Comparison of ENCODE assay signal across 8 cellular contexts in the genomic region with DNA sequence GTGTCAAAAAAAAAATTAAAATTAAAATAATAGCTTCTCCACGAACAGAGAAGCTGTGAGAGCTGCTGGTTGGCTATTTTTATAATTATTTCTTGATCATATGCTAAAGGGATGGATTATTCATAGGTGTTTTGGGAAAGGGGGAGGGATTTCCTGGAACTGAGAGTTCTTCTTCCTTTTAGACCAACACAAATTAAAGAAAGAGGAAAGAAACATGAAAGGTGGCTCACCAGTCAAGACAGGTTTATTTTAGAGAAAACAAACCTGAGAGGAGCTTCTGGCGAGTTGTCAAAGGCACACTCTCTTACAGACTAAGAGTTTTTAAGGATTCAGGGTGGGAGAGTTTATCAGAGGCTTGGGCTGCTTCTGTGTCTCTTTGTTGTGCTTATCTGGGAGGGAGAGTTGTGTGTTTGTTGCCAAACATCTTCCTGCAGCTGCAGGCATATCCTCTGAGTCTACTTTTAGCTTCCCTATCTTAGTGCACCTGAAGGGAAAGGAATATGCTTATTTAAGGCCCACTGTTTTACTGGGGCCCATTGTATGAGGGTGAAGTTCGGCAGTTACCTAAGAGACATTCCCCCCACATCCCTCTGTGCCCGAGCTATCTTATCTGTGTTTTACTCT. TPM values are rescaled to one million over a fixed set of nuclear protein-coding genes. Genes with fewer than 3 reads are reported as not detected.
A peak's percentile ranks its signal among the peaks of the same experiment; 100 is the strongest.
DNase-seq lines count a peak whose midpoint lies in the region; ATAC-seq lines count a peak whose summit lies in the region.
"Not testable (repeated sequence)": the region's sequence is repeated elsewhere in the genome, so short reads cannot be mapped to it uniquely, and the experiment has no call there.

No MANE protein-coding gene starts in this region.

- H3K36me3 ChIP-seq in BLaER1; effector memory CD4-positive, alpha-beta T cell (ENCODE audit: control insufficient read depth, insufficient read depth, low read length): not testable (repeated sequence)

- not testable (repeated sequence) for H4K20me1 ChIP-seq in BLaER1

- not testable (repeated sequence) for H3K27me3 Mint-ChIP-seq in T-cell; activated CD4-positive, alpha-beta T cell treated with anti-CD3 and anti-CD28 coated beads, Interleukin-2, amount 10 ng/mL, durations not matched to agents 24 days and 14 days; activated T-cell treated with anti-CD3 and anti-CD28 coated beads, Interleukin-2, amount 50 U/mL, for 4 hours (ENCODE audit: low read depth); naive thymus-derived CD8-positive, alpha-beta T cell

- H3K9ac ChIP-seq in BLaER1, result 0 out of 2 replicates have a peak overlapping the region, but pooled peaks have one; percentile 29

- not testable (repeated sequence) for H3K9me3 Mint-ChIP-seq in T-cell; activated CD4-positive, alpha-beta T cell treated with anti-CD3 and anti-CD28 coated beads, Interleukin-2, amount 10 ng/mL, durations not matched to agents 24 days and 14 days; activated T-cell treated with anti-CD3 and anti-CD28 coated beads, Interleukin-2, amount 50 U/mL, for 4 hours; activated naive CD4-positive, alpha-beta T cell treated with anti-CD3 and anti-CD28 coated beads, Interleukin-2, amount 50 U/mL, for 72 hours; naive thymus-derived CD8-positive, alpha-beta T cell

- peak overlapping the region; percentile 64 to 87 for H3K27ac Mint-ChIP-seq in T-cell
- peak overlapping the region; percentile 83 for H3K27ac Mint-ChIP-seq in activated CD4-positive, alpha-beta T cell treated with anti-CD3 and anti-CD28 coated beads, Interleukin-2, amount 10 ng/mL, durations not matched to agents 24 days and 14 days
- H3K27ac Mint-ChIP-seq in activated naive CD4-positive, alpha-beta T cell treated with anti-CD3 and anti-CD28 coated beads, Interleukin-2, amount 50 U/mL, for 72 hours, result peak overlapping the region; percentile 81 to 88
- H3K27ac Mint-ChIP-seq in naive thymus-derived CD8-positive, alpha-beta T cell, result peak overlapping the region in 9 of 10 donors; percentile 24 to 90 (median 53)

- H3K9me3 ChIP-seq in BLaER1; effector memory CD4-positive, alpha-beta T cell (ENCODE audit: control insufficient read depth, low read length): not testable (repeated sequence)

- ATAC-seq in T-cell (replicated peaks in 1 of 4), result peak in 1 of 4 experiments; percentile 34
- not testable (repeated sequence) for ATAC-seq in activated T-cell treated with anti-CD3 and anti-CD28 coated beads, Interleukin-2, amount 50 U/mL, for 4 hours; activated naive CD4-positive, alpha-beta T cell treated with anti-CD3 and anti-CD28 coated beads, Interleukin-2, amount 50 U/mL, for 72 hours; naive thymus-derived CD8-positive, alpha-beta T cell

- H3K4me3 ChIP-seq in BLaER1; effector memory CD4-positive, alpha-beta T cell (ENCODE audit: insufficient read depth, low read depth, low read length, poor library complexity, severe bottlenecking): not testable (repeated sequence)

- intact Hi-C loops in activated CD4-positive, alpha-beta T cell treated with anti-CD3 and anti-CD28 coated beads, Interleukin-2, amount 10 ng/mL, durations not matched to agents 24 days and 14 days (cut with micrococcal nuclease), result not testable (repeated sequence)

- peaks cover 16% of the 10 kb centered on the region for H3K4me1 ChIP-seq in BLaER1
- H3K4me1 ChIP-seq in effector memory CD4-positive, alpha-beta T cell (ENCODE audit: control insufficient read depth, insufficient read depth, low read length, poor library complexity, severe bottlenecking), result peaks cover 10% of the 10 kb centered on the region

- H3K4me1 Mint-ChIP-seq in T-cell, result peaks cover 25 to 41% (median 30%) of the 10 kb centered on the region in 3 donors
- peaks cover 35% of the 10 kb centered on the region for H3K4me1 Mint-ChIP-seq in activated CD4-positive, alpha-beta T cell treated with anti-CD3 and anti-CD28 coated beads, Interleukin-2, amount 10 ng/mL, durations not matched to agents 24 days and 14 days
- peaks cover 39% of the 10 kb centered on the region for H3K4me1 Mint-ChIP-seq in activated T-cell treated with anti-CD3 and anti-CD28 coated beads, Interleukin-2, amount 50 U/mL, for 4 hours (ENCODE audit: low read depth)
- peaks cover 7 to 18% (median 17%) of the 10 kb centered on the region in 4 donors for H3K4me1 Mint-ChIP-seq in naive thymus-derived CD8-positive, alpha-beta T cell

- H3K4me2 ChIP-seq in BLaER1, result peak overlapping the region; percentile 32

- DNase-seq in GF-D8 (lab: John Stamatoyannopoulos, UW), result peak; percentile 2
- DNase-seq in T-cell; activated CD4-positive, alpha-beta T cell treated with anti-CD3 and anti-CD28 coated beads, Interleukin-2, amount 10 ng/mL, durations not matched to agents 24 days and 14 days; activated T-cell treated with anti-CD3 and anti-CD28 coated beads, Interleukin-2, amount 50 U/mL, for 4 hours; activated naive CD4-positive, alpha-beta T cell treated with anti-CD3 and anti-CD28 coated beads, Interleukin-2, amount 50 U/mL, for 72 hours (ENCODE audit: low spot score in 2 of 2); effector memory CD4-positive, alpha-beta T cell; naive thymus-derived CD8-positive, alpha-beta T cell: not testable (repeated sequence)

- H3K27ac ChIP-seq in BLaER1, result peak overlapping the region; percentile 18; the same call in 1 of the 2 replicates
- peak overlapping the region; percentile 22 for H3K27ac ChIP-seq in effector memory CD4-positive, alpha-beta T cell (ENCODE audit: insufficient read depth, low read length, poor library complexity, severe bottlenecking)

- H3K4me3 Mint-ChIP-seq in T-cell, result peak overlapping the region in 1 of 3 donors; percentile 43
- H3K4me3 Mint-ChIP-seq in activated CD4-positive, alpha-beta T cell treated with anti-CD3 and anti-CD28 coated beads, Interleukin-2, amount 10 ng/mL, durations not matched to agents 24 days and 14 days, result peak overlapping the region; percentile 42
- peak overlapping the region; percentile 13 for H3K4me3 Mint-ChIP-seq in activated T-cell treated with anti-CD3 and anti-CD28 coated beads, Interleukin-2, amount 50 U/mL, for 4 hours
- H3K4me3 Mint-ChIP-seq in naive thymus-derived CD8-positive, alpha-beta T cell, result peak overlapping the region in 2 of 10 donors; percentile 10 to 20

- not testable (repeated sequence) for H3K36me3 Mint-ChIP-seq in T-cell; activated CD4-positive, alpha-beta T cell treated with anti-CD3 and anti-CD28 coated beads, Interleukin-2, amount 10 ng/mL, durations not matched to agents 24 days and 14 days (ENCODE audit: low read depth); activated T-cell treated with anti-CD3 and anti-CD28 coated beads, Interleukin-2, amount 50 U/mL, for 4 hours (ENCODE audit: insufficient read depth); naive thymus-derived CD8-positive, alpha-beta T cell
- peaks cover 0 to 25% of the 10 kb centered on the region in 2 donors for H3K36me3 Mint-ChIP-seq in activated naive CD4-positive, alpha-beta T cell treated with anti-CD3 and anti-CD28 coated beads, Interleukin-2, amount 50 U/mL, for 72 hours

- CTCF ChIA-PET in T-cell (lab: Charles Lee), result interaction anchor here (0.6 to 1.0 kb wide), 2 partner anchors 77 to 291 kb away, joined by 3 read pairs; no protein-coding TSS in a partner anchor

- POLR2A ChIA-PET in T-cell (lab: Charles Lee), result interaction anchor here in 1 of 2 donors (0.5 to 0.7 kb wide), 3 partner anchors 31 to 628 kb away, joined by 4 to 8 read pairs (median 6); no protein-coding TSS in a partner anchor
- POLR2A ChIA-PET in naive thymus-derived CD8-positive, alpha-beta T cell (lab: Charles Lee), result interaction anchor here (0.6 kb wide), 1 partner anchor 302 kb away, joined by 3 read pairs; no protein-coding TSS in a partner anchor

- H3K27me3 ChIP-seq in BLaER1; effector memory CD4-positive, alpha-beta T cell (replicated peaks; ENCODE audit: control insufficient read depth, insufficient read depth, low read length, poor library complexity, severe bottlenecking): not testable (repeated sequence)

RNA-seq across cellular contexts. Expression of a gene that starts 29.8 kb away (rescaled TPM):
- 100 to 1,000 TPM; 113 to 154 (median 134) TPM for total RNA-seq in T-cell
- 459 and 489 TPM in 2 replicates for total RNA-seq in activated CD4-positive, alpha-beta T cell treated with anti-CD3 and anti-CD28 coated beads, Interleukin-2, amount 10 ng/mL, durations not matched to agents 24 days and 14 days
- 100 to 1,000 TPM; 345 to 413 (median 354) TPM for total RNA-seq in activated T-cell treated with anti-CD3 and anti-CD28 coated beads, Interleukin-2, amount 50 U/mL, for 4 hours
- 100 to 1,000 TPM; 190 to 343 TPM for total RNA-seq in activated naive CD4-positive, alpha-beta T cell treated with anti-CD3 and anti-CD28 coated beads, Interleukin-2, amount 50 U/mL, for 72 hours
- total RNA-seq in naive thymus-derived CD8-positive, alpha-beta T cell, result 100 to 1,000 TPM; 127 to 141 TPM
- 100 to 1,000 TPM; 112 to 150 (median 119) TPM for polyA plus RNA-seq in naive thymus-derived CD8-positive, alpha-beta T cell
